26 cellular contexts compared by ENCODE assay signal in genomic region chr14:33175951-33176350, GRCh38.
"Had no signal": no experiment of that assay in that cellular context is flagged by ENCODE, and none has a peak within 500 bp of the region (broad histone marks: within the 10 kb centered on the region; RNA-seq: fewer than 3 reads in every experiment).

No MANE protein-coding gene starts in this region.

- DNase-seq: colonic mucosa; cortex of kidney; dermis blood vessel endothelial cell; dorsolateral prefrontal cortex; effector CD4-positive, alpha-beta T cell; effector CD8-positive, alpha-beta T cell; effector memory CD4-positive, alpha-beta T cell; effector memory CD8-positive, alpha-beta T cell; endodermal cell; erythroblast; esophagus squamous epithelium; foreskin fibroblast; foreskin keratinocyte; foreskin melanocyte; gastrocnemius medialis; glutamatergic neuron; head of caudate nucleus; heart left ventricle; heart right ventricle had no signal

- H3K4me3 ChIP-seq: colonic mucosa, coronary artery, dorsolateral prefrontal cortex, esophagus muscularis mucosa, esophagus squamous epithelium, gastrocnemius medialis, gastroesophageal sphincter, heart left ventricle, heart right ventricle had no signal

- H3K27ac ChIP-seq: colonic mucosa, coronary artery, dorsolateral prefrontal cortex, epithelial cell of prostate, esophagus muscularis mucosa, esophagus squamous epithelium, foreskin keratinocyte, gastrocnemius medialis, gastroesophageal sphincter, heart left ventricle, heart right ventricle had no signal

- FAIRE-seq: endometrium, endothelial cell of umbilical vein had no signal

- ATAC-seq: effector memory CD8-positive, alpha-beta T cell; esophagus mucosa; foreskin keratinocyte; gastrocnemius medialis; gastroesophageal sphincter; heart left ventricle; heart right ventricle had no signal

- H3K27me3 ChIP-seq: colonic mucosa, dorsolateral prefrontal cortex, esophagus muscularis mucosa, esophagus squamous epithelium, gastrocnemius medialis, gastroesophageal sphincter, heart left ventricle, heart right ventricle had no signal

- H3K9me3 ChIP-seq: colonic mucosa, esophagus muscularis mucosa, esophagus squamous epithelium, gastrocnemius medialis, gastroesophageal sphincter, heart left ventricle, heart right ventricle had no signal

- H3K36me3 ChIP-seq: colonic mucosa, esophagus muscularis mucosa, esophagus squamous epithelium, gastrocnemius medialis, gastroesophageal sphincter, heart left ventricle, heart right ventricle had no signal

- H3K4me1 ChIP-seq: colonic mucosa, esophagus muscularis mucosa, esophagus squamous epithelium, foreskin keratinocyte, gastrocnemius medialis, gastroesophageal sphincter, heart left ventricle, heart right ventricle had no signal
